Comparison of ENCODE assay signal across 8 cellular contexts in the genomic region with DNA sequence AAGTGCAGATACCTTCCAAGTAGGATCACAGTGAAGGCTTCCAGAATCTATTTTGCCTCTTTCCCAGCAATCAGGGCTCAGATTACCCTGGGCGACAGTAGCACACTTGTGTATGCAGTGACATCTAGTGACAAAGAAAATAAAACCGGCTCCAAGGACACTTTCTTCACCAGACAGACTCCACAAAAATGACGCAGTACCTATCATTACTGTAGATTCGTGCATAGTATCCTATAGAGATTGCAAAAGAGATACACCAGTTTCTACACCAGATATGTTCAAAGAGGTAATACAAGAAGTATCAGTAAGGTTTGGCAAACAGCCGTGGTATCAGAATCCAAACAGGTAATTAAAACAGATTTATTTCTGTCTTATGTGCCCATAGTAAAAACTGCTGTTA.
DNase-seq lines count a peak whose midpoint lies in the region; ATAC-seq, FAIRE-seq and TF ChIP-seq lines count a peak whose summit lies in the region.

No MANE protein-coding gene starts in this region.

- H3K4me2 ChIP-seq in OCI-LY7 (ENCODE audit: low read length) (no peak overlapping the region), H1 (ENCODE audit: insufficient read depth in 1 of 2, low read depth in 2 of 2, low read length in 2 of 2) (no peak overlapping the region)

- no peak overlapping the region for H2BK12ac ChIP-seq in H1 (ENCODE audit: low read depth, low read length)

- no peak overlapping the region for H4K91ac ChIP-seq in H1 (replicated peaks; ENCODE audit: insufficient read length, low read length)

- H3K14ac ChIP-seq in H1 (ENCODE audit: insufficient read length), result no peak overlapping the region

- no peak overlapping the region for H4K5ac ChIP-seq in H1 (ENCODE audit: insufficient read length, low read depth, low read length)

- in situ Hi-C loops in ACHN (cut with HindIII; ENCODE audit: low pct_ligation_motif_present, low pct_unique_long_range_greater_than_20kb, low sequenced_read_pairs), result no loop called here

- H3K4me3 ChIP-seq in LNCaP clone FGC (ENCODE audit: low read depth, low read length) (no peak overlapping the region), OCI-LY7 (ENCODE audit: low read depth, low read length, poor library complexity, severe bottlenecking) (no peak overlapping the region), H1 (ENCODE audit: extremely low read depth in 1 of 4, insufficient read depth in 2 of 4, low read depth in 3 of 4, low read length in 4 of 4) (no peak overlapping the region)
- H3K4me3 ChIP-seq in CD8-positive, alpha-beta T cell (ENCODE audit: low read depth, low read length), result no peak overlapping the region

- H3K9me3 ChIP-seq in OCI-LY7 (ENCODE audit: low read length), result no peaks in the 10 kb centered on the region
- H3K9me3 ChIP-seq in H1 (ENCODE audit: insufficient read depth in 2 of 2, low read depth in 1 of 2, low read length in 1 of 2), result no peaks in the 10 kb centered on the region
- H3K9me3 ChIP-seq in CD8-positive, alpha-beta T cell (ENCODE audit: low read length), result no peaks in the 10 kb centered on the region

- H3K23me2 ChIP-seq in H1 (ENCODE audit: low read depth, low read length), result no peaks in the 10 kb centered on the region; the same call in 1 of the 2 replicates

- no peak overlapping the region for H2BK120ac ChIP-seq in H1 (replicated peaks; ENCODE audit: low read depth, low read length)

- peaks cover 3% of the 10 kb centered on the region for H3K27me3 Mint-ChIP-seq in CD8-positive, alpha-beta T cell (ENCODE audit: low read depth)

- H2AK5ac ChIP-seq in H1 (ENCODE audit: low read depth, low read length), result no peak overlapping the region

- H2AFZ ChIP-seq in OCI-LY7 (ENCODE audit: low read length) (no peak overlapping the region), H1 (ENCODE audit: low read length) (no peak overlapping the region)

- CTCF ChIA-PET in OCI-LY7 (lab: Charles Lee; ENCODE audit: unreplicated experiment) (no interaction called here), H1 (lab: Charles Lee; ENCODE audit: partially characterized antibody) (interaction anchor here (0.7 to 1.1 kb wide), 3 partner anchors 270 to 634 kb away, joined by 3 to 4 read pairs (median 4); no protein-coding TSS in a partner anchor)
- CTCF ChIA-PET in CD8-positive, alpha-beta T cell (lab: Charles Lee), result no interaction called here

- peak; percentile 88 to 90 for TF ChIP-seq RAD21 in H1 (IDR thresholded peaks at IDR 0.05 in 1 of 2, conservative IDR thresholded peaks at IDR 0.05 in 1 of 2; ENCODE audit: low read depth in 2 of 2, low read length in 2 of 2)

- no peak overlapping the region for H3K9ac ChIP-seq in H1 (replicated peaks in 1 of 4; ENCODE audit: extremely low read depth in 1 of 4, low read depth in 3 of 4, low read length in 3 of 4)

- DNase-seq in ACHN, result peak; percentile 67
- peak; percentile 59 for DNase-seq in LNCaP clone FGC (ENCODE audit: low read depth)
- peak; percentile 9 for DNase-seq in OCI-LY7 (ENCODE audit: low spot score)
- DNase-seq in H1 (ENCODE audit: low read depth in 1 of 2, low spot score in 2 of 2), result no peak
- peak; percentile 75 for DNase-seq in midbrain (lab: John Stamatoyannopoulos, UW)
- DNase-seq in CD8-positive, alpha-beta T cell, result no peak
- no peak for DNase-seq in OCI-M2 (lab: John Stamatoyannopoulos, UW; ENCODE audit: unreplicated experiment)

- 39% methylated on average over 5 of the region's 5 CpGs; no CpG with 5 or more reads in 1 of the 2 experiments for WGBS in H1 (ENCODE audit: extremely low coverage in 1 of 2, insufficient coverage in 1 of 2, insufficient read length in 1 of 2, insufficient replicate concordance in 2 of 2, low coverage in 1 of 2, low lambda C conversion rate in 2 of 2, missing lambda C conversion rate in 1 of 2), 2 experiments

- FAIRE-seq in H1 (lab: Jason Lieb, UNC), result peak; percentile 68

- no peak overlapping the region for H2BK5ac ChIP-seq in H1 (ENCODE audit: low read depth, low read length)

- no peak overlapping the region for H2BK15ac ChIP-seq in H1 (ENCODE audit: low read length)

- no peaks in the 10 kb centered on the region for H3K4me1 Mint-ChIP-seq in CD8-positive, alpha-beta T cell (ENCODE audit: low read depth)

- H3K27ac ChIP-seq in OCI-LY7 (ENCODE audit: low read depth, low read length, poor library complexity, severe bottlenecking), result no peak overlapping the region
- H3K27ac ChIP-seq in H1 (ENCODE audit: low read depth, low read length), result no peak overlapping the region
- no peak overlapping the region for H3K27ac ChIP-seq in CD8-positive, alpha-beta T cell (ENCODE audit: low read depth, low read length)

- intact Hi-C loops in OCI-LY7 (cut with micrococcal nuclease; ENCODE audit: unreplicated experiment), result no loop called here
- intact Hi-C loops in CD8-positive, alpha-beta T cell (cut with DNase I, micrococcal nuclease), result no loop called here

- H3K9me2 ChIP-seq in OCI-LY7 (ENCODE audit: insufficient read depth, low read length), result no peaks in the 10 kb centered on the region

- no peaks in the 10 kb centered on the region for H3K27me3 ChIP-seq in H1 (replicated peaks in 1 of 4; ENCODE audit: control insufficient read depth in 3 of 4, extremely low read depth in 1 of 4, insufficient read depth in 3 of 4, low read length in 3 of 4)
- no peaks in the 10 kb centered on the region for H3K27me3 ChIP-seq in CD8-positive, alpha-beta T cell (ENCODE audit: insufficient read depth, low read length)

- H3K18ac ChIP-seq in H1 (ENCODE audit: extremely low read depth, low read length), result no peak overlapping the region

- H3K27ac Mint-ChIP-seq in CD8-positive, alpha-beta T cell, result no peak overlapping the region

- no peaks in the 10 kb centered on the region for H3K79me2 ChIP-seq in OCI-LY7 (ENCODE audit: insufficient read depth, low read depth, low read length)
- no peaks in the 10 kb centered on the region for H3K79me2 ChIP-seq in H1 (ENCODE audit: control insufficient read depth in 1 of 2, insufficient read depth in 2 of 2, low read length in 2 of 2)

- TF ChIP-seq EP300 in H1 (IDR thresholded peaks at IDR 0.05; ENCODE audit: borderline replicate concordance in 1 of 2, low read depth in 2 of 2, low read length in 2 of 2), result no peak

- no peak overlapping the region for H3K23ac ChIP-seq in H1 (ENCODE audit: insufficient read length)

- H4K20me1 ChIP-seq in OCI-LY7 (ENCODE audit: insufficient read depth, low read length) (no peaks in the 10 kb centered on the region), H1 (replicated peaks in 1 of 2; ENCODE audit: control insufficient read depth in 1 of 2, insufficient read depth in 2 of 2, low read length in 2 of 2) (no peaks in the 10 kb centered on the region)

- peak; percentile 77 for ATAC-seq in GM18861 (IDR thresholded peaks at IDR 0.05; ENCODE audit: unreplicated experiment)
- ATAC-seq in CD8-positive, alpha-beta T cell, result no peak

- no peaks in the 10 kb centered on the region for H3K36me3 ChIP-seq in OCI-LY7 (ENCODE audit: insufficient read depth, low read length)
- H3K36me3 ChIP-seq in H1 (ENCODE audit: control insufficient read depth in 2 of 4, insufficient read depth in 4 of 4, low read length in 3 of 4), result no peaks in the 10 kb centered on the region
- H3K36me3 ChIP-seq in CD8-positive, alpha-beta T cell (ENCODE audit: insufficient read depth, low read length), result no peaks in the 10 kb centered on the region

- no TSS peak for BruUV-seq in OCI-LY7 (replicated peaks; lab: Mats Ljungman, UMichigan)

- TF ChIP-seq CTCF in LNCaP clone FGC (IDR thresholded peaks at IDR 0.05; ENCODE audit: control insufficient read depth, extremely low read depth, insufficient read depth), result peak; percentile 74
- peak; percentile 67 for TF ChIP-seq CTCF in OCI-LY7 (conservative IDR thresholded peaks at IDR 0.05; ENCODE audit: low read length)
- peak in 2 of 3 experiments; percentile 52 to 54; a peak in 3 of 4 replicates for TF ChIP-seq CTCF in H1 (IDR thresholded peaks at IDR 0.05; ENCODE audit: control extremely low read depth in 1 of 3, insufficient read depth in 1 of 3, low read depth in 1 of 3, low read length in 3 of 3)
- TF ChIP-seq CTCF in CD8-positive, alpha-beta T cell (IDR thresholded peaks at IDR 0.05), result no peak

- H4K8ac ChIP-seq in H1 (ENCODE audit: extremely low read depth, insufficient read depth, low read length), result no peak overlapping the region

- H3K4me1 ChIP-seq in OCI-LY7 (ENCODE audit: insufficient read depth, low read length, poor library complexity, severe bottlenecking) (no peaks in the 10 kb centered on the region), H1 (replicated peaks in 1 of 4; ENCODE audit: control insufficient read depth in 3 of 4, insufficient read depth in 4 of 4, low read length in 3 of 4) (peaks cover 0 to 15% (median 8%) of the 10 kb centered on the region in 4 experiments; a peak in 6 of 7 replicates)
- no peaks in the 10 kb centered on the region for H3K4me1 ChIP-seq in CD8-positive, alpha-beta T cell (ENCODE audit: insufficient read depth, low read length)

- no peaks in the 10 kb centered on the region for H3K9me3 Mint-ChIP-seq in CD8-positive, alpha-beta T cell

- no peaks in the 10 kb centered on the region for H3K79me1 ChIP-seq in H1 (ENCODE audit: low read depth, low read length)

- no peak overlapping the region for H3K56ac ChIP-seq in H1 (replicated peaks; ENCODE audit: insufficient read length, low read depth, low read length)

- TF ChIP-seq POLR2A in H1 (IDR thresholded peaks at IDR 0.05; ENCODE audit: control extremely low read depth in 1 of 2, low read depth in 2 of 2, low read length in 2 of 2), result no peak

- H2BK20ac ChIP-seq in H1 (ENCODE audit: low read length), result no peak overlapping the region

- H3K4me3 Mint-ChIP-seq in CD8-positive, alpha-beta T cell, result no peak overlapping the region

- no peak overlapping the region for H3K4ac ChIP-seq in H1 (replicated peaks; ENCODE audit: insufficient read length, low read depth, low read length)

- H3K36me3 Mint-ChIP-seq in CD8-positive, alpha-beta T cell, result no peaks in the 10 kb centered on the region

- POLR2A ChIA-PET in OCI-LY7 (lab: Charles Lee), result no interaction called here
- POLR2A ChIA-PET in H1 (lab: Charles Lee; ENCODE audit: partially characterized antibody), result no interaction called here
- POLR2A ChIA-PET in CD8-positive, alpha-beta T cell (lab: Charles Lee), result no interaction called here

TF ChIP-seq in H1, 55 proteins besides CTCF, POLR2A, EP300 and RAD21:
- TF ChIP-seq YY1 (IDR thresholded peaks at IDR 0.05; ENCODE audit: low read depth, low read length), result no peak
- no peak for TF ChIP-seq CBX8 (IDR thresholded peaks at IDR 0.05; ENCODE audit: borderline replicate concordance, low read depth, low read length)
- no peak for TF ChIP-seq CBX5 (IDR thresholded peaks at IDR 0.05; ENCODE audit: low read depth, low read length)

Comparison
In these comparisons a context has a peak if more than half of its experiments do, and no peak if none do; other contexts are left out.
1. DNase-seq: peak in ACHN (single experiment), LNCaP clone FGC (single experiment), OCI-LY7 (single experiment) and midbrain (single experiment); none in H1 (0 of 2), CD8-positive, alpha-beta T cell (0 of 7) and OCI-M2 (single experiment).